In the genomic region with DNA sequence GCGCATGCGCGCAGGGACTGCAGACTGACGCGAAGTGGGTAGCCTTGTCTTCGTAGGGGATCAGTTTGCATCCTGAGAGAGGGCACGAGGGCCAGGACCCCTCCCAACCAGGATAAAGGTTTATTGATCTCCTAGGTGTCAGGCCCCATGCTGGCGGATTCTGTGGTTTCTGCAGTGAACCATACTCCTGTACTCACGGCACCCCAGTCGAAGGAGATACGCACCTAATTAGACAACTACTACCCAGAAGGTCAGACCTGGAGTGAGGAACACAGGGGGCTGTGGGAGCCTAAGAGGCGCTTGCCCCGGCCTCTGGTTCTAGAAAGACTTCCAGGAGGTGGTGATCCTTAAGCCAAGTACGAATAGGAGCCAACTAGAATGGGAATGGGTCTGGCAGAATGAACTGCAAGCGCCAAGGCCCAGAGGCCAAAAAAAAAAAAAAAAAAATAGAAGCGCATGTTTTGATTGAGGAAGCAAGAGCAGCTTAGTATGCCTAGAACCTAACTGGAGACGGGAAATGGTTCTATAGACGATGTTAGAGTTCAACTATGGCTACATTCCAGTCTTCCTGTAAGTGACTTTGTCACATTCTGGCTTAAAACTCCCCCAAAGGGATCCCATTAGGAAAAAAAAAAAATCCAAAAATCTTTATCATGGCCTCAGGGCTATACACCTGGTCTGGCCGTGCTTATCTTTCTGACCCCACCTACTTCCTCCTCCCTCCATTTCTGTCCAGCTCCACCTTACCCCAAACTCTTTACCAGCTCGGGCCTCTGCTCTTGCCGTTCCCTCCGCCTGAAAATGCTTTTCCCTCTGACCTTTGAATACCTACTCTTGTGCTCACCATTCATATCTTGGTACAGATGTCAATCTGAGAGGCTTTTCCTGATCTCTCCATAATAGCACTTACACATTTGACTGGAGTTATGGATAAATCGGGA, we compare ENCODE assay signal across 8 cellular contexts. TPM values are rescaled to one million over a fixed set of nuclear protein-coding genes. Genes with fewer than 3 reads are reported as not detected.
DNase-seq lines count a peak whose midpoint lies in the region; ATAC-seq lines count a peak whose summit lies in the region.

No MANE protein-coding gene starts in this region.

- H3K4me1 Mint-ChIP-seq in activated naive CD4-positive, alpha-beta T cell treated with anti-CD3 and anti-CD28 coated beads for 36 hours (ENCODE audit: low read depth), result peaks cover 26% of the 10 kb centered on the region

- peak overlapping the region; percentile 79; the same call in 1 of the 2 replicates for H3K4me3 ChIP-seq in iPS-18c (ENCODE audit: insufficient read depth, low read depth, low read length)

- ATAC-seq in GM18907 (IDR thresholded peaks at IDR 0.05; ENCODE audit: unreplicated experiment), result no peak

- H3K36me3 Mint-ChIP-seq in activated naive CD4-positive, alpha-beta T cell treated with anti-CD3 and anti-CD28 coated beads for 36 hours (ENCODE audit: low read depth), result no peaks in the 10 kb centered on the region

- H3K27ac Mint-ChIP-seq in activated naive CD4-positive, alpha-beta T cell treated with anti-CD3 and anti-CD28 coated beads for 36 hours, result peak overlapping the region; percentile 96

- no peak for DNase-seq in activated naive CD4-positive, alpha-beta T cell treated with anti-CD3 and anti-CD28 coated beads for 36 hours
- no peak for DNase-seq in activated naive CD4-positive, alpha-beta T cell treated with Interleukin-2 at 50 U/mL for 16 hours
- DNase-seq in activated naive CD4-positive, alpha-beta T cell treated with anti-CD3 and anti-CD28 coated beads, Interleukin-2, amount 50 U/mL, for 16 hours, result peak; percentile 89
- DNase-seq in stimulated activated CD8-positive, alpha-beta memory T cell treated with anti-CD3 and anti-CD28 coated beads, Interleukin-7, amount 100 ng/mL, for 48 hours (ENCODE audit: extremely low read depth in 1 of 2, low read depth in 1 of 2), result peak; percentile 66 to 87
- DNase-seq in NCI-H128 (lab: John Stamatoyannopoulos, UW; ENCODE audit: unreplicated experiment), result no peak
- no peak for DNase-seq in NCI-H2107 (lab: John Stamatoyannopoulos, UW)

- CTCF ChIA-PET in activated naive CD4-positive, alpha-beta T cell treated with anti-CD3 and anti-CD28 coated beads for 36 hours (lab: Charles Lee), result interaction anchor here (0.6 kb wide), 1 partner anchor 186 kb away, joined by 3 read pairs; no protein-coding TSS in a partner anchor

- H3K27me3 Mint-ChIP-seq in activated naive CD4-positive, alpha-beta T cell treated with anti-CD3 and anti-CD28 coated beads for 36 hours (ENCODE audit: low read depth), result no peaks in the 10 kb centered on the region

- no peaks in the 10 kb centered on the region for H3K9me3 ChIP-seq in iPS-18c (ENCODE audit: control insufficient read depth, insufficient read depth, low read length)

- H3K4me3 Mint-ChIP-seq in activated naive CD4-positive, alpha-beta T cell treated with anti-CD3 and anti-CD28 coated beads for 36 hours, result peak overlapping the region; percentile 94

- H3K9me3 Mint-ChIP-seq in activated naive CD4-positive, alpha-beta T cell treated with anti-CD3 and anti-CD28 coated beads for 36 hours, result no peaks in the 10 kb centered on the region

- intact Hi-C loops in activated naive CD4-positive, alpha-beta T cell treated with anti-CD3 and anti-CD28 coated beads for 36 hours (cut with micrococcal nuclease), result loop anchor here (10.0 kb wide), 1 partner anchor 176 kb away; no protein-coding TSS in a partner anchor

RNA-seq across cellular contexts. Expression of gene ZNF428, which starts 0.9 kb away (rescaled TPM):
- total RNA-seq in activated naive CD4-positive, alpha-beta T cell treated with anti-CD3 and anti-CD28 coated beads for 36 hours, result 10 to 100 TPM; 11.4 to 11.8 TPM

RNA-seq across cellular contexts. Expression of gene SRRM5, which starts 8.4 kb away (rescaled TPM):
- total RNA-seq in activated naive CD4-positive, alpha-beta T cell treated with anti-CD3 and anti-CD28 coated beads for 36 hours, result under 1 TPM; 0.21 to 0.27 TPM

RNA-seq across cellular contexts. Expression of gene CADM4, which starts 19.3 kb away (rescaled TPM):
- under 1 TPM; 0.64 to 0.67 TPM for total RNA-seq in activated naive CD4-positive, alpha-beta T cell treated with anti-CD3 and anti-CD28 coated beads for 36 hours

RNA-seq across cellular contexts. Expression of gene ZNF576, which starts 23.9 kb away (rescaled TPM):
- total RNA-seq in activated naive CD4-positive, alpha-beta T cell treated with anti-CD3 and anti-CD28 coated beads for 36 hours, result 10 to 100 TPM; 11.6 to 11.7 TPM

RNA-seq across cellular contexts. Expression of gene IRGQ, which starts 24.4 kb away (rescaled TPM):
- 10 to 100 TPM; 17.2 to 18.7 TPM for total RNA-seq in activated naive CD4-positive, alpha-beta T cell treated with anti-CD3 and anti-CD28 coated beads for 36 hours

Comparison
In these comparisons a context has a peak if more than half of its experiments do, and no peak if none do; other contexts are left out.
1. DNase-seq: peak in activated naive CD4-positive, alpha-beta T cell treated with anti-CD3 and anti-CD28 coated beads, Interleukin-2, amount 50 U/mL, for 16 hours (single experiment) and stimulated activated CD8-positive, alpha-beta memory T cell treated with anti-CD3 and anti-CD28 coated beads, Interleukin-7, amount 100 ng/mL, for 48 hours (2 of 2); none in activated naive CD4-positive, alpha-beta T cell treated with anti-CD3 and anti-CD28 coated beads for 36 hours (single experiment), activated naive CD4-positive, alpha-beta T cell treated with Interleukin-2 at 50 U/mL for 16 hours (single experiment), NCI-H128 (single experiment) and NCI-H2107 (single experiment).